ENCODE assay signal across 8 cellular contexts in the genomic region with DNA sequence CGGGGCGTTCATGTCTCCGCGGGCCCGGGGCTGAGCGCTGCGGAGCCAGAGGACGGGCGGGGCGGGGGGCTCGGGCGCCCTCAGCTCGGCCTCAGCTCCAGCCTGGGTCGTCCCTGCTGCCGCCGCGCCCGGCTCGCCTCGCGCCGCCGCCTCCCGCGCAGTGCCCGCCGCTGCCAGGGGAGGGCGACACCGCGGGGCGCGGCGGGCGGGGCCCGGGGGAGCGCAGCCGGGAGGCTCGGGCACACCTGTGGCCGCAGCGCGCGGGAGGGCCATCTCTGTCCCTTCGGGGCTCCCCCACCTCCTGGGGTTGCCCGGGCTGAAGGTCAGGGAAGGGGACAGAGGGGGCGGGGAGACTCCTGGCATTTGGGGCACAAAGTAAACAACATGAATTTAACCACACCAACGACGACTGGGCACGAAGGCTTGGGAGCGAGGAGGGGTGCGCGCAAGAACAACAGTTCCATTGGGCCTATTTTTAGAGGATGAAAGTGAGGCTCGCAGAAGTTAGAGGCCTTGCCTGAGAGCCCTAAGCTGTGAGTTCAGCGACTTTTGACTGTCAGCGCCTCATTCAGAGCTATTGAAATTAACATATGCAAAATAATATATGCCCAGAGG.
DNase-seq lines count a peak whose midpoint lies in the region; TF ChIP-seq lines count a peak whose summit lies in the region.

A gene with protein sequence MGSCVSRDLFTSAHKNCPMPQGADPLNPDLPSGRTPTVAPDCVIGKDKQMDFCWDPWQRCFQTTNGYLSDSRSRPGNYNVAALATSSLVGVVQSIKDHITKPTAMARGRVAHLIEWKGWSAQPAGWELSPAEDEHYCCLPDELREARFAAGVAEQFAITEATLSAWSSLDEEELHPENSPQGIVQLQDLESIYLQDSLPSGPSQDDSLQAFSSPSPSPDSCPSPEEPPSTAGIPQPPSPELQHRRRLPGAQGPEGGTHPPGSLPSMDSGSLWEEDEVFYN (minus strand): TSS at position 162 of the 615 bp plus-strand sequence. CDS start 209 bp downstream, outside the sequence.

- TF ChIP-seq CTCF in retinal pigment epithelial cell (conservative IDR thresholded peaks at IDR 0.05; ENCODE audit: low read depth, low read length): no peak

- DNase-seq in DMS53 (lab: John Stamatoyannopoulos, UW) (peak; percentile 74), DMS53 treated with DMSO at 0.1 percent for 48 hours (lab: John Stamatoyannopoulos, UW; ENCODE audit: unreplicated experiment) (no peak), NCI-H526 treated with DMSO at 0.1 percent for 48 hours (lab: John Stamatoyannopoulos, UW) (peak; percentile 46), germinal center (ENCODE audit: low spot score) (peak; percentile 79), retinal pigment epithelial cell (ENCODE audit: low read depth) (no peak), NCI-H774 (lab: John Stamatoyannopoulos, UW) (no peak), OCI-M2 (lab: John Stamatoyannopoulos, UW; ENCODE audit: unreplicated experiment) (no peak)
- peak; percentile 80 for DNase-seq in activated effector memory CD4-positive, alpha-beta T cell treated with anti-CD3 and anti-CD28 coated beads, Interleukin-2, amount 50 U/mL, for 16 hours

- H3K4me3 ChIP-seq in retinal pigment epithelial cell (ENCODE audit: low read length): peak within 1 kb of the TSS; percentile 40

Comparison
In these comparisons a context has a peak if more than half of its experiments do, and no peak if none do; other contexts are left out.
1. DNase-seq: peak in DMS53 (single experiment), NCI-H526 treated with DMSO at 0.1 percent for 48 hours (single experiment), activated effector memory CD4-positive, alpha-beta T cell treated with anti-CD3 and anti-CD28 coated beads, Interleukin-2, amount 50 U/mL, for 16 hours (single experiment) and germinal center (single experiment); none in DMS53 treated with DMSO at 0.1 percent for 48 hours (single experiment), retinal pigment epithelial cell (single experiment), NCI-H774 (single experiment) and OCI-M2 (single experiment).